Comparison of ENCODE assay signal across 1 cellular context in genomic region chr6:124389127-124389526, GRCh38.
TF ChIP-seq lines count a peak whose summit lies in the region.

No MANE protein-coding gene starts in this region.

TF ChIP-seq in H1, 55 proteins besides CTCF, POLR2A, EP300 and RAD21:
- TF ChIP-seq, protein P1, sequence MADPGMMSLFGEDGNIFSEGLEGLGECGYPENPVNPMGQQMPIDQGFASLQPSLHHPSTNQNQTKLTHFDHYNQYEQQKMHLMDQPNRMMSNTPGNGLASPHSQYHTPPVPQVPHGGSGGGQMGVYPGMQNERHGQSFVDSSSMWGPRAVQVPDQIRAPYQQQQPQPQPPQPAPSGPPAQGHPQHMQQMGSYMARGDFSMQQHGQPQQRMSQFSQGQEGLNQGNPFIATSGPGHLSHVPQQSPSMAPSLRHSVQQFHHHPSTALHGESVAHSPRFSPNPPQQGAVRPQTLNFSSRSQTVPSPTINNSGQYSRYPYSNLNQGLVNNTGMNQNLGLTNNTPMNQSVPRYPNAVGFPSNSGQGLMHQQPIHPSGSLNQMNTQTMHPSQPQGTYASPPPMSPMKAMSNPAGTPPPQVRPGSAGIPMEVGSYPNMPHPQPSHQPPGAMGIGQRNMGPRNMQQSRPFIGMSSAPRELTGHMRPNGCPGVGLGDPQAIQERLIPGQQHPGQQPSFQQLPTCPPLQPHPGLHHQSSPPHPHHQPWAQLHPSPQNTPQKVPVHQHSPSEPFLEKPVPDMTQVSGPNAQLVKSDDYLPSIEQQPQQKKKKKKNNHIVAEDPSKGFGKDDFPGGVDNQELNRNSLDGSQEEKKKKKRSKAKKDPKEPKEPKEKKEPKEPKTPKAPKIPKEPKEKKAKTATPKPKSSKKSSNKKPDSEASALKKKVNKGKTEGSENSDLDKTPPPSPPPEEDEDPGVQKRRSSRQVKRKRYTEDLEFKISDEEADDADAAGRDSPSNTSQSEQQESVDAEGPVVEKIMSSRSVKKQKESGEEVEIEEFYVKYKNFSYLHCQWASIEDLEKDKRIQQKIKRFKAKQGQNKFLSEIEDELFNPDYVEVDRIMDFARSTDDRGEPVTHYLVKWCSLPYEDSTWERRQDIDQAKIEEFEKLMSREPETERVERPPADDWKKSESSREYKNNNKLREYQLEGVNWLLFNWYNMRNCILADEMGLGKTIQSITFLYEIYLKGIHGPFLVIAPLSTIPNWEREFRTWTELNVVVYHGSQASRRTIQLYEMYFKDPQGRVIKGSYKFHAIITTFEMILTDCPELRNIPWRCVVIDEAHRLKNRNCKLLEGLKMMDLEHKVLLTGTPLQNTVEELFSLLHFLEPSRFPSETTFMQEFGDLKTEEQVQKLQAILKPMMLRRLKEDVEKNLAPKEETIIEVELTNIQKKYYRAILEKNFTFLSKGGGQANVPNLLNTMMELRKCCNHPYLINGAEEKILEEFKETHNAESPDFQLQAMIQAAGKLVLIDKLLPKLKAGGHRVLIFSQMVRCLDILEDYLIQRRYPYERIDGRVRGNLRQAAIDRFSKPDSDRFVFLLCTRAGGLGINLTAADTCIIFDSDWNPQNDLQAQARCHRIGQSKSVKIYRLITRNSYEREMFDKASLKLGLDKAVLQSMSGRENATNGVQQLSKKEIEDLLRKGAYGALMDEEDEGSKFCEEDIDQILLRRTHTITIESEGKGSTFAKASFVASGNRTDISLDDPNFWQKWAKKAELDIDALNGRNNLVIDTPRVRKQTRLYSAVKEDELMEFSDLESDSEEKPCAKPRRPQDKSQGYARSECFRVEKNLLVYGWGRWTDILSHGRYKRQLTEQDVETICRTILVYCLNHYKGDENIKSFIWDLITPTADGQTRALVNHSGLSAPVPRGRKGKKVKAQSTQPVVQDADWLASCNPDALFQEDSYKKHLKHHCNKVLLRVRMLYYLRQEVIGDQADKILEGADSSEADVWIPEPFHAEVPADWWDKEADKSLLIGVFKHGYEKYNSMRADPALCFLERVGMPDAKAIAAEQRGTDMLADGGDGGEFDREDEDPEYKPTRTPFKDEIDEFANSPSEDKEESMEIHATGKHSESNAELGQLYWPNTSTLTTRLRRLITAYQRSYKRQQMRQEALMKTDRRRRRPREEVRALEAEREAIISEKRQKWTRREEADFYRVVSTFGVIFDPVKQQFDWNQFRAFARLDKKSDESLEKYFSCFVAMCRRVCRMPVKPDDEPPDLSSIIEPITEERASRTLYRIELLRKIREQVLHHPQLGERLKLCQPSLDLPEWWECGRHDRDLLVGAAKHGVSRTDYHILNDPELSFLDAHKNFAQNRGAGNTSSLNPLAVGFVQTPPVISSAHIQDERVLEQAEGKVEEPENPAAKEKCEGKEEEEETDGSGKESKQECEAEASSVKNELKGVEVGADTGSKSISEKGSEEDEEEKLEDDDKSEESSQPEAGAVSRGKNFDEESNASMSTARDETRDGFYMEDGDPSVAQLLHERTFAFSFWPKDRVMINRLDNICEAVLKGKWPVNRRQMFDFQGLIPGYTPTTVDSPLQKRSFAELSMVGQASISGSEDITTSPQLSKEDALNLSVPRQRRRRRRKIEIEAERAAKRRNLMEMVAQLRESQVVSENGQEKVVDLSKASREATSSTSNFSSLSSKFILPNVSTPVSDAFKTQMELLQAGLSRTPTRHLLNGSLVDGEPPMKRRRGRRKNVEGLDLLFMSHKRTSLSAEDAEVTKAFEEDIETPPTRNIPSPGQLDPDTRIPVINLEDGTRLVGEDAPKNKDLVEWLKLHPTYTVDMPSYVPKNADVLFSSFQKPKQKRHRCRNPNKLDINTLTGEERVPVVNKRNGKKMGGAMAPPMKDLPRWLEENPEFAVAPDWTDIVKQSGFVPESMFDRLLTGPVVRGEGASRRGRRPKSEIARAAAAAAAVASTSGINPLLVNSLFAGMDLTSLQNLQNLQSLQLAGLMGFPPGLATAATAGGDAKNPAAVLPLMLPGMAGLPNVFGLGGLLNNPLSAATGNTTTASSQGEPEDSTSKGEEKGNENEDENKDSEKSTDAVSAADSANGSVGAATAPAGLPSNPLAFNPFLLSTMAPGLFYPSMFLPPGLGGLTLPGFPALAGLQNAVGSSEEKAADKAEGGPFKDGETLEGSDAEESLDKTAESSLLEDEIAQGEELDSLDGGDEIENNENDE (IDR thresholded peaks at IDR 0.05; ENCODE audit: insufficient replicate concordance, low read length), result no peak
- TF ChIP-seq CBX8 (IDR thresholded peaks at IDR 0.05; ENCODE audit: borderline replicate concordance, low read depth, low read length) (no peak), SAP30 (IDR thresholded peaks at IDR 0.05; ENCODE audit: insufficient read depth, insufficient replicate concordance, low read length) (no peak), SP2 (IDR thresholded peaks at IDR 0.05; ENCODE audit: low read length) (no peak), KDM5A (IDR thresholded peaks at IDR 0.05; ENCODE audit: low read length) (no peak), TAF1 (IDR thresholded peaks at IDR 0.05; ENCODE audit: low read depth, low read length) (no peak), NANOG (IDR thresholded peaks at IDR 0.05; ENCODE audit: insufficient read depth, low read depth, low read length, poor library complexity, severe bottlenecking) (no peak), SIRT6 (IDR thresholded peaks at IDR 0.05; ENCODE audit: low read length) (no peak), EGR1 (IDR thresholded peaks at IDR 0.05; ENCODE audit: borderline replicate concordance, low read depth, low read length) (no peak), KDM1A (IDR thresholded peaks at IDR 0.05; ENCODE audit: borderline replicate concordance, low read length) (no peak), SUZ12 (IDR thresholded peaks at IDR 0.05; ENCODE audit: low read length) (no peak), PHF8 (conservative IDR thresholded peaks at IDR 0.05; ENCODE audit: low read depth, low read length) (no peak), CHD2 (IDR thresholded peaks at IDR 0.05; ENCODE audit: low read length) (no peak)
- TF ChIP-seq, protein P2, sequence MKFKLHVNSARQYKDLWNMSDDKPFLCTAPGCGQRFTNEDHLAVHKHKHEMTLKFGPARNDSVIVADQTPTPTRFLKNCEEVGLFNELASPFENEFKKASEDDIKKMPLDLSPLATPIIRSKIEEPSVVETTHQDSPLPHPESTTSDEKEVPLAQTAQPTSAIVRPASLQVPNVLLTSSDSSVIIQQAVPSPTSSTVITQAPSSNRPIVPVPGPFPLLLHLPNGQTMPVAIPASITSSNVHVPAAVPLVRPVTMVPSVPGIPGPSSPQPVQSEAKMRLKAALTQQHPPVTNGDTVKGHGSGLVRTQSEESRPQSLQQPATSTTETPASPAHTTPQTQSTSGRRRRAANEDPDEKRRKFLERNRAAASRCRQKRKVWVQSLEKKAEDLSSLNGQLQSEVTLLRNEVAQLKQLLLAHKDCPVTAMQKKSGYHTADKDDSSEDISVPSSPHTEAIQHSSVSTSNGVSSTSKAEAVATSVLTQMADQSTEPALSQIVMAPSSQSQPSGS (IDR thresholded peaks at IDR 0.05; ENCODE audit: low read length), result no peak
